ENCODE assay signal across 22 cellular contexts in genomic region chr6:44138717-44139350, GRCh38. TPM values are rescaled to one million over a fixed set of nuclear protein-coding genes. Genes with fewer than 3 reads are reported as not detected.
DNase-seq lines count a peak whose midpoint lies in the region; ATAC-seq and TF ChIP-seq lines count a peak whose summit lies in the region.
"Had no signal": no experiment of that assay in that cellular context is flagged by ENCODE, and none has a peak within 500 bp of the region (broad histone marks: within the 10 kb centered on the region; RNA-seq: fewer than 3 reads in every experiment).

No MANE protein-coding gene starts in this region.

- H4K20me1 ChIP-seq in BLaER1 treated with 17β-estradiol and CSF1 and Interleukin-3, amounts not matched to agents 10 nM and 100 nM: peaks cover 0 to 27% (median 7%) of the 10 kb centered on the region in 11 experiments; a peak in 12 of 22 replicates
- peaks cover 3% of the 10 kb centered on the region; the same call in 1 of the 2 replicates for H4K20me1 ChIP-seq in SK-N-SH (ENCODE audit: insufficient read depth)

- TF ChIP-seq CTCF in HEK293 (tag by site-specific recombination; IDR thresholded peaks at IDR 0.05): no peak
- no peak for TF ChIP-seq CTCF in SK-N-SH (IDR thresholded peaks at IDR 0.05)

- H3K4me1 ChIP-seq in BLaER1 treated with 17β-estradiol and CSF1 and Interleukin-3, amounts not matched to agents 10 nM and 100 nM: peaks cover 14 to 31% (median 22%) of the 10 kb centered on the region in 10 experiments
- no peaks in the 10 kb centered on the region for H3K4me1 ChIP-seq in HEK293 (ENCODE audit: control insufficient read depth, insufficient read depth, low read length)
- peaks cover 0 to 2% of the 10 kb centered on the region in 2 experiments; a peak in 1 of 4 replicates for H3K4me1 ChIP-seq in SK-N-SH (ENCODE audit: control insufficient read depth in 1 of 2, insufficient read depth in 2 of 2, low read depth in 1 of 2, low read length in 1 of 2)

- H3K27me3 Mint-ChIP-seq in T-helper 17 cell: no peaks in the 10 kb centered on the region

- TF ChIP-seq RAD21 in SK-N-SH (IDR thresholded peaks at IDR 0.05; ENCODE audit: low read length): no peak

- POLR2A ChIA-PET in HEK293 (lab: Yijun Ruan, JAX): no interaction called here
- POLR2A ChIA-PET in SK-N-SH (lab: Yijun Ruan, JAX): no interaction called here

- no peak overlapping the region for H3K27ac ChIP-seq in BLaER1 treated with 17β-estradiol and CSF1 and Interleukin-3, amounts not matched to agents 10 nM and 100 nM
- no peak overlapping the region for H3K27ac ChIP-seq in HEK293 (ENCODE audit: extremely low read depth, low read depth, low read length)
- no peak overlapping the region for H3K27ac ChIP-seq in SK-N-SH (ENCODE audit: low read depth in 2 of 2, low read length in 1 of 2)
- H3K27ac ChIP-seq: A549, GM23248 had no signal

- CTCF ChIA-PET in HEK293 (lab: Yijun Ruan, JAX) (interaction anchor here (0.7 to 1.5 kb wide), 3 partner anchors 99 to 530 kb away, joined by 3 read pairs; no protein-coding TSS in a partner anchor), SK-N-SH (lab: Yijun Ruan, JAX) (interaction anchor here (0.6 to 3.7 kb wide), 2 partner anchors 12 to 34 kb away, joined by 4 to 18 read pairs; no protein-coding TSS in a partner anchor)

- H3K36me3 ChIP-seq in BLaER1 treated with 17β-estradiol and CSF1 and Interleukin-3, amounts not matched to agents 10 nM and 100 nM: peaks cover 20 to 95% (median 44%) of the 10 kb centered on the region in 11 experiments
- H3K36me3 ChIP-seq in HEK293 (ENCODE audit: control insufficient read depth in 2 of 2, insufficient read depth in 1 of 2, low read length in 2 of 2): peaks cover 11 to 65% of the 10 kb centered on the region in 2 experiments; a peak in 2 of 3 replicates
- peaks cover 7 to 35% of the 10 kb centered on the region in 2 experiments for H3K36me3 ChIP-seq in SK-N-SH (replicated peaks in 1 of 2; ENCODE audit: control insufficient read depth in 1 of 2, insufficient read depth in 2 of 2, low read length in 1 of 2)

- H3K4me2 ChIP-seq in BLaER1 treated with 17β-estradiol and CSF1 and Interleukin-3, amounts not matched to agents 10 nM and 100 nM: peak overlapping the region in 6 of 11 experiments; percentile 17 to 59 (median 40); a peak in 10 of 22 replicates
- no peak overlapping the region for H3K4me2 ChIP-seq in SK-N-SH
- H3K4me2 ChIP-seq: A549 had no signal

- no peak overlapping the region for H2AFZ ChIP-seq in SK-N-SH (ENCODE audit: low read depth)
- H2AFZ ChIP-seq: GM23248 had no signal

- H3K27ac Mint-ChIP-seq in T-helper 17 cell: peak overlapping the region; percentile 37

- H3F3A ChIP-seq in SK-N-SH (replicated peaks; ENCODE audit: insufficient read depth): no peaks in the 10 kb centered on the region

- H3K79me2 ChIP-seq in SK-N-SH (ENCODE audit: insufficient read depth): no peaks in the 10 kb centered on the region

- peaks cover 8% of the 10 kb centered on the region for H3K36me3 Mint-ChIP-seq in T-helper 17 cell (ENCODE audit: low read depth)

- H3K9me3 ChIP-seq in BLaER1 treated with 17β-estradiol and CSF1 and Interleukin-3, amounts not matched to agents 10 nM and 100 nM (replicated peaks in 1 of 11): no peaks in the 10 kb centered on the region
- H3K9me3 ChIP-seq in HEK293 (ENCODE audit: control insufficient read depth, insufficient read depth, low read depth, low read length) (no peaks in the 10 kb centered on the region), T-helper 17 cell (ENCODE audit: control insufficient read depth, low read length, poor library complexity, severe bottlenecking) (no peaks in the 10 kb centered on the region), SK-N-SH (no peaks in the 10 kb centered on the region)
- H3K9me3 ChIP-seq: A549 had no signal

- H3K9ac ChIP-seq in BLaER1 treated with 17β-estradiol and CSF1 and Interleukin-3, amounts not matched to agents 10 nM and 100 nM: peak overlapping the region in 4 of 11 experiments; percentile 6 to 56 (median 30); a peak in 4 of 22 replicates
- no peak overlapping the region for H3K9ac ChIP-seq in SK-N-SH
- H3K9ac ChIP-seq: GM23248 had no signal

- 91% methylated on average over 3 of the region's 6 CpGs for WGBS in SK-N-SH (ENCODE audit: low lambda C conversion rate)

- peaks cover 17% of the 10 kb centered on the region for H3K4me1 Mint-ChIP-seq in T-helper 17 cell

- no peaks in the 10 kb centered on the region for H3K9me2 ChIP-seq in SK-N-SH

- DNase-seq in T-helper 17 cell (no peak), iPS-NIHi11 (ENCODE audit: low spot score) (peak; percentile 45), SK-N-SH (no peak), midbrain (lab: John Stamatoyannopoulos, UW) (no peak)
- no peak for DNase-seq in NK-92 treated with Interleukin-12 subunit alpha and Interleukin-12 subunit beta, amount 100 ng/mL, for 24 hours (lab: John Stamatoyannopoulos, UW)
- DNase-seq: C1 segment of cervical spinal cord, GF-D8, GM23248, IMR-90, Kasumi-1, MM.1S, NCI-H1436, NCI-H2029 treated with DMSO at 0.1 percent for 48 hours, NCI-H2171 treated with DMSO at 0.1 percent for 48 hours, NCI-H748 treated with DMSO at 0.1 percent for 48 hours had no signal

- no peak for TF ChIP-seq EP300 in SK-N-SH (IDR thresholded peaks at IDR 0.05; ENCODE audit: borderline replicate concordance in 1 of 2, low read depth in 1 of 2, low read length in 1 of 2)

- H3K4me3 Mint-ChIP-seq in T-helper 17 cell: peak overlapping the region; percentile 59

- H3K4me3 ChIP-seq in BLaER1 treated with 17β-estradiol and CSF1 and Interleukin-3, amounts not matched to agents 10 nM and 100 nM: no peak overlapping the region
- H3K4me3 ChIP-seq in HEK293 (ENCODE audit: low read depth, low read length) (no peak overlapping the region), SK-N-SH (ENCODE audit: low read depth in 2 of 2, low read length in 1 of 2) (no peak overlapping the region)
- H3K4me3 ChIP-seq: A549, GM23248 had no signal

- no peak for ATAC-seq in T-helper 17 cell
- no peak for ATAC-seq in esophagus mucosa
- ATAC-seq: A549, Panc1, Right ventricle myocardium inferior had no signal

- no peaks in the 10 kb centered on the region for H3K27me3 ChIP-seq in BLaER1 treated with 17β-estradiol and CSF1 and Interleukin-3, amounts not matched to agents 10 nM and 100 nM
- H3K27me3 ChIP-seq in SK-N-SH (ENCODE audit: insufficient read depth): no peaks in the 10 kb centered on the region

TF ChIP-seq in HEK293, 187 proteins besides CTCF, POLR2A, EP300 and RAD21 (continues in another document):
- TF ChIP-seq ZFHX2 (tag by site-specific recombination; conservative IDR thresholded peaks at IDR 0.05) (no peak), ZNF473 (tag by site-specific recombination; IDR thresholded peaks at IDR 0.05) (no peak), PRDM1 (tag by site-specific recombination; IDR thresholded peaks at IDR 0.05) (peak; percentile 76), ZNF155 (tag by site-specific recombination; IDR thresholded peaks at IDR 0.05) (no peak), ZNF366 (tag by site-specific recombination; conservative IDR thresholded peaks at IDR 0.05) (peak; percentile 75), ZEB2 (tag by site-specific recombination; IDR thresholded peaks at IDR 0.05) (no peak), ZBTB26 (tag by site-specific recombination; optimal IDR thresholded peaks at IDR 0.05) (no peak), ZNF157 (tag by site-specific recombination; IDR thresholded peaks at IDR 0.05) (no peak)

TF ChIP-seq in SK-N-SH, 30 proteins besides CTCF, POLR2A, EP300 and RAD21:
- TF ChIP-seq MAX (IDR thresholded peaks at IDR 0.05; ENCODE audit: low read depth) (no peak), CHD2 (IDR thresholded peaks at IDR 0.05; ENCODE audit: low read length, partially characterized antibody) (no peak), JUND (IDR thresholded peaks at IDR 0.05) (no peak), RXRA (IDR thresholded peaks at IDR 0.05; ENCODE audit: borderline replicate concordance, low read depth) (no peak), USF2 (IDR thresholded peaks at IDR 0.05; ENCODE audit: borderline replicate concordance, low read depth, low read length) (no peak), EZH2phosphoT487 (IDR thresholded peaks at IDR 0.05; ENCODE audit: borderline replicate concordance, low read depth) (no peak)

RNA-seq across cellular contexts. Expression of gene TMEM63B, which starts 11.5 kb away (rescaled TPM):
- total RNA-seq in T-helper 17 cell: 10 to 100 TPM; 25.6 to 27.1 TPM
- total RNA-seq in esophagus mucosa: 42.4 TPM
- polyA plus RNA-seq in SK-N-SH (2012; rRNA removed): 52.7 and 63.2 TPM in 2 replicates
- polyA plus RNA-seq in SK-N-SH (2012; cell fraction: cytosol; rRNA removed): 26.9 and 37.6 TPM in 2 replicates
- 97.6 and 129 TPM in 2 replicates for polyA plus RNA-seq in SK-N-SH (2012; cell fraction: nucleus; rRNA removed)

RNA-seq across cellular contexts. Expression of gene MRPL14, which starts 11.6 kb away (rescaled TPM):
- total RNA-seq in T-helper 17 cell: 10 to 100 TPM; 13.2 to 13.7 TPM
- total RNA-seq in esophagus mucosa: 47.4 TPM
- 92.4 and 97.0 TPM in 2 replicates for polyA plus RNA-seq in SK-N-SH (2012; rRNA removed)
- 72.1 and 86.3 TPM in 2 replicates for polyA plus RNA-seq in SK-N-SH (2012; cell fraction: cytosol; rRNA removed)
- 39.4 and 45.0 TPM in 2 replicates for polyA plus RNA-seq in SK-N-SH (2012; cell fraction: nucleus; rRNA removed)

RNA-seq across cellular contexts. Expression of gene CAPN11, which starts 19.8 kb away (rescaled TPM):
- total RNA-seq in T-helper 17 cell (1 to 10 TPM in 1 of 2 donors, under 1 TPM in 1; 0.26 to 1.0 TPM), esophagus mucosa (0.12 TPM)
- not detected in 2 replicates for polyA plus RNA-seq in SK-N-SH (2012; rRNA removed)
- polyA plus RNA-seq in SK-N-SH (2012; cell fraction: cytosol; rRNA removed): 0.01 TPM in 1 of 2 replicates, not detected in the other
- polyA plus RNA-seq in SK-N-SH (2012; cell fraction: nucleus; rRNA removed): 0.04 TPM in 1 of 2 replicates, not detected in the other
- total RNA-seq: GM23248, IMR-90, NCI-H460 had no signal
- polyA plus RNA-seq: GM23248, IMR-90 had no signal
